Comparison of ENCODE assay signal across 7 cellular contexts in genomic region chr12:93432031-93432430, GRCh38. TPM values are rescaled to one million over a fixed set of nuclear protein-coding genes. Genes with fewer than 3 reads are reported as not detected.
DNase-seq lines count a peak whose midpoint lies in the region; ATAC-seq and TF ChIP-seq lines count a peak whose summit lies in the region.
"Not testable (repeated sequence)": the region's sequence is repeated elsewhere in the genome, so short reads cannot be mapped to it uniquely, and the experiment has no call there.

No MANE protein-coding gene starts in this region.

- H3K9me2 ChIP-seq in OCI-LY7 (ENCODE audit: insufficient read depth, low read length), result not testable (repeated sequence)

- H3K9me3 ChIP-seq in CD4-positive, CD25-positive, alpha-beta regulatory T cell (ENCODE audit: control insufficient read depth in 2 of 2, low read length in 2 of 2), result not testable (repeated sequence)
- peaks cover 14% of the 10 kb centered on the region; the same call in 1 of the 2 replicates for H3K9me3 ChIP-seq in OCI-LY7 (ENCODE audit: low read length)

- ATAC-seq in CD4-positive, CD25-positive, alpha-beta regulatory T cell (ENCODE audit: low read depth in 2 of 2); central memory CD8-positive, alpha-beta T cell (replicated peaks; ENCODE audit: extremely low read depth, poor library complexity, severe bottlenecking); memory B cell (ENCODE audit: low read depth); natural killer cell; stimulated activated memory B cell treated with anti-CD40 and anti-IgM and Interleukin-4, amounts not matched to agents 10 μg/mL and 1 μg/mL and 100 μg/mL, for 72 hours: not testable (repeated sequence)

- H3K27ac ChIP-seq in CD4-positive, CD25-positive, alpha-beta regulatory T cell (ENCODE audit: insufficient read depth, low read length, poor library complexity, severe bottlenecking); OCI-LY7 (ENCODE audit: low read depth, low read length, poor library complexity, severe bottlenecking): not testable (repeated sequence)

- peak overlapping the region in 2 of 3 donors; percentile 43 to 78 for H3K27ac Mint-ChIP-seq in CD4-positive, CD25-positive, alpha-beta regulatory T cell
- peak overlapping the region; percentile 76 for H3K27ac Mint-ChIP-seq in central memory CD8-positive, alpha-beta T cell (ENCODE audit: low read depth)
- peak overlapping the region; percentile 82 for H3K27ac Mint-ChIP-seq in memory B cell
- peak overlapping the region; percentile 15 to 41 for H3K27ac Mint-ChIP-seq in natural killer cell
- H3K27ac Mint-ChIP-seq in stimulated activated memory B cell treated with anti-CD40 and anti-IgM and Interleukin-4, amounts not matched to agents 10 μg/mL and 1 μg/mL and 100 μg/mL, for 72 hours, result peak overlapping the region; percentile 70

- peaks cover 47 to 92% (median 70%) of the 10 kb centered on the region in 4 donors for H3K4me1 Mint-ChIP-seq in CD4-positive, CD25-positive, alpha-beta regulatory T cell
- peaks cover 66% of the 10 kb centered on the region for H3K4me1 Mint-ChIP-seq in central memory CD8-positive, alpha-beta T cell
- H3K4me1 Mint-ChIP-seq in memory B cell (peaks cover 31% of the 10 kb centered on the region), natural killer cell (peaks cover 76 to 79% of the 10 kb centered on the region in 2 donors)
- peaks cover 88% of the 10 kb centered on the region for H3K4me1 Mint-ChIP-seq in stimulated activated memory B cell treated with anti-CD40 and anti-IgM and Interleukin-4, amounts not matched to agents 10 μg/mL and 1 μg/mL and 100 μg/mL, for 72 hours

- H3K79me2 ChIP-seq in OCI-LY7 (ENCODE audit: insufficient read depth, low read depth, low read length), result peaks cover 100% of the 10 kb centered on the region

- intact Hi-C loops in OCI-LY7 (cut with micrococcal nuclease; ENCODE audit: unreplicated experiment); natural killer cell (cut with micrococcal nuclease): not testable (repeated sequence)

- H4K20me1 ChIP-seq in OCI-LY7 (ENCODE audit: insufficient read depth, low read length), result peaks cover 57% of the 10 kb centered on the region

- peak overlapping the region in 2 of 4 donors; percentile 64 to 76 for H3K4me3 Mint-ChIP-seq in CD4-positive, CD25-positive, alpha-beta regulatory T cell
- not testable (repeated sequence) for H3K4me3 Mint-ChIP-seq in central memory CD8-positive, alpha-beta T cell; natural killer cell; stimulated activated memory B cell treated with anti-CD40 and anti-IgM and Interleukin-4, amounts not matched to agents 10 μg/mL and 1 μg/mL and 100 μg/mL, for 72 hours
- H3K4me3 Mint-ChIP-seq in memory B cell, result peak overlapping the region; percentile 52

- H3K4me2 ChIP-seq in OCI-LY7 (ENCODE audit: low read length), result 0 out of 2 replicates have a peak overlapping the region, but pooled peaks have one; percentile 9

- not testable (repeated sequence) for DNase-seq in CD4-positive, CD25-positive, alpha-beta regulatory T cell; OCI-LY7 (ENCODE audit: low spot score); central memory CD8-positive, alpha-beta T cell (ENCODE audit: low spot score in 2 of 2); memory B cell (ENCODE audit: low spot score in 2 of 2); natural killer cell
- peak; percentile 39 for DNase-seq in activated effector memory CD4-positive, alpha-beta T cell treated with anti-CD3 and anti-CD28 coated beads, Interleukin-2, amount 50 U/mL, for 16 hours

- POLR2A ChIA-PET in OCI-LY7 (lab: Charles Lee), result interaction anchor here (0.7 to 1.5 kb wide), 4 partner anchors 10 to 440 kb away, joined by 4 to 6 read pairs (median 4); no protein-coding TSS in a partner anchor

- not testable (repeated sequence) for TF ChIP-seq CTCF in OCI-LY7 (conservative IDR thresholded peaks at IDR 0.05; ENCODE audit: low read length); natural killer cell (IDR thresholded peaks at IDR 0.05)

- not testable (repeated sequence) for H3K4me3 ChIP-seq in CD4-positive, CD25-positive, alpha-beta regulatory T cell (ENCODE audit: low read depth, low read length); OCI-LY7 (ENCODE audit: low read depth, low read length, poor library complexity, severe bottlenecking)

- not testable (repeated sequence) for H3K27me3 Mint-ChIP-seq in CD4-positive, CD25-positive, alpha-beta regulatory T cell; central memory CD8-positive, alpha-beta T cell; memory B cell; natural killer cell (ENCODE audit: low read depth in 2 of 2); stimulated activated memory B cell treated with anti-CD40 and anti-IgM and Interleukin-4, amounts not matched to agents 10 μg/mL and 1 μg/mL and 100 μg/mL, for 72 hours

- CTCF ChIA-PET in OCI-LY7 (lab: Charles Lee; ENCODE audit: unreplicated experiment), result interaction anchor here (1.2 kb wide), 1 partner anchor 9 kb away, joined by 3 read pairs; no protein-coding TSS in a partner anchor

- not testable (repeated sequence) for H3K9me3 Mint-ChIP-seq in CD4-positive, CD25-positive, alpha-beta regulatory T cell; central memory CD8-positive, alpha-beta T cell; memory B cell; natural killer cell; stimulated activated memory B cell treated with anti-CD40 and anti-IgM and Interleukin-4, amounts not matched to agents 10 μg/mL and 1 μg/mL and 100 μg/mL, for 72 hours

- not testable (repeated sequence) for H3K36me3 Mint-ChIP-seq in CD4-positive, CD25-positive, alpha-beta regulatory T cell; memory B cell; natural killer cell; stimulated activated memory B cell treated with anti-CD40 and anti-IgM and Interleukin-4, amounts not matched to agents 10 μg/mL and 1 μg/mL and 100 μg/mL, for 72 hours
- H3K36me3 Mint-ChIP-seq in central memory CD8-positive, alpha-beta T cell (ENCODE audit: insufficient read depth), result peaks cover 10% of the 10 kb centered on the region

- not testable (repeated sequence) for H3K36me3 ChIP-seq in CD4-positive, CD25-positive, alpha-beta regulatory T cell (ENCODE audit: control insufficient read depth, insufficient read depth, low read length)
- peaks cover 55% of the 10 kb centered on the region for H3K36me3 ChIP-seq in OCI-LY7 (ENCODE audit: insufficient read depth, low read length)

- not testable (repeated sequence) for H3K27me3 ChIP-seq in CD4-positive, CD25-positive, alpha-beta regulatory T cell (ENCODE audit: control insufficient read depth, insufficient read depth, low read length)

- H2AFZ ChIP-seq in OCI-LY7 (ENCODE audit: low read length), result not testable (repeated sequence)

- peaks cover 83% of the 10 kb centered on the region for H3K4me1 ChIP-seq in CD4-positive, CD25-positive, alpha-beta regulatory T cell (ENCODE audit: control insufficient read depth, insufficient read depth, low read length, poor library complexity, severe bottlenecking)
- H3K4me1 ChIP-seq in OCI-LY7 (ENCODE audit: insufficient read depth, low read length, poor library complexity, severe bottlenecking), result peaks cover 81% of the 10 kb centered on the region

- not testable (repeated sequence) for BruUV-seq in OCI-LY7 (replicated peaks; lab: Mats Ljungman, UMichigan)

RNA-seq across cellular contexts. Expression of gene UBE2N, which starts 9.7 kb away (rescaled TPM):
- total RNA-seq in CD4-positive, CD25-positive, alpha-beta regulatory T cell, result 116 TPM
- polyA plus RNA-seq in CD4-positive, CD25-positive, alpha-beta regulatory T cell, result 100 to 1,000 TPM; 195 to 314 (median 239) TPM
- 193 and 214 TPM in 2 replicates for total RNA-seq in OCI-LY7 (2014; rRNA removed; shearing (Covaris generic))
- total RNA-seq in OCI-LY7 (2022) (153 and 163 TPM in 2 replicates), natural killer cell (10 to 100 TPM; 72.3 to 79.7 (median 72.9) TPM)

RNA-seq across cellular contexts. Expression of gene MRPL42, which starts 35.3 kb away (rescaled TPM):
- total RNA-seq in CD4-positive, CD25-positive, alpha-beta regulatory T cell, result 43.2 TPM
- 100 to 1,000 TPM in 1 of 4 donors, 10 to 100 TPM in 3; 92.0 to 121 (median 98.0) TPM for polyA plus RNA-seq in CD4-positive, CD25-positive, alpha-beta regulatory T cell
- 51.3 and 57.1 TPM in 2 replicates for total RNA-seq in OCI-LY7 (2014; rRNA removed; shearing (Covaris generic))
- total RNA-seq in OCI-LY7 (2022) (61.6 and 64.0 TPM in 2 replicates), natural killer cell (10 to 100 TPM; 36.4 to 42.7 (median 37.1) TPM)

RNA-seq across cellular contexts. Expression of gene NUDT4, which starts 54.3 kb away (rescaled TPM):
- 78.2 TPM for total RNA-seq in CD4-positive, CD25-positive, alpha-beta regulatory T cell
- 10 to 100 TPM; 36.7 to 48.9 (median 42.0) TPM for polyA plus RNA-seq in CD4-positive, CD25-positive, alpha-beta regulatory T cell
- total RNA-seq in OCI-LY7 (2014; rRNA removed; shearing (Covaris generic)), result 20.3 and 26.4 TPM in 2 replicates
- total RNA-seq in OCI-LY7 (2022), result 32.4 and 32.5 TPM in 2 replicates
- 10 to 100 TPM; 51.6 to 61.5 (median 52.2) TPM for total RNA-seq in natural killer cell

Comparison
In these comparisons a context has a peak if more than half of its experiments do, and no peak if none do; other contexts are left out.
1. H3K27ac Mint-ChIP-seq: peak in every context shown above with its lines; median percentile 82 in memory B cell; 76 in central memory CD8-positive, alpha-beta T cell; 70 in stimulated activated memory B cell treated with anti-CD40 and anti-IgM and Interleukin-4, amounts not matched to agents 10 μg/mL and 1 μg/mL and 100 μg/mL, for 72 hours; 60 in CD4-positive, CD25-positive, alpha-beta regulatory T cell; 28 in natural killer cell.